ENCODE assay signal across 16 cellular contexts in genomic region chr7:156111-157007, GRCh38.
"Had no signal": no experiment of that assay in that cellular context is flagged by ENCODE, and none has a peak within 500 bp of the region (broad histone marks: within the 10 kb centered on the region; RNA-seq: fewer than 3 reads in every experiment).

No MANE protein-coding gene starts in this region.

- H3K27me3 ChIP-seq: brain microvascular endothelial cell, ovary, testis had no signal

- H3K27ac ChIP-seq: brain microvascular endothelial cell, coronary artery, ovary, testis had no signal

- H3K4me1 ChIP-seq: testis had no signal

- DNase-seq: activated CD4-positive, alpha-beta memory T cell treated with anti-CD3 and anti-CD28 coated beads for 36 hours; activated CD4-positive, alpha-beta T cell treated with anti-CD3 and anti-CD28 coated beads for 36 hours; activated naive CD4-positive, alpha-beta T cell; activated T-cell treated with anti-CD3 and anti-CD28 coated beads for 4 hours; brain microvascular endothelial cell; central memory CD4-positive, alpha-beta T cell; hippocampal formation; islet precursor cell; midbrain; stimulated activated CD4-positive, alpha-beta T cell treated with anti-CD3 and anti-CD28 coated beads, Interleukin-4, amount 100 ng/mL, for 4 hours; SW 1271; testis had no signal

- H3K36me3 ChIP-seq: brain microvascular endothelial cell, ovary had no signal

- H3K4me3 ChIP-seq: coronary artery, ovary, testis had no signal

- H3K9me3 ChIP-seq: ovary, testis had no signal

- ATAC-seq: activated CD4-positive, alpha-beta T cell treated with anti-CD3 and anti-CD28 coated beads for 36 hours; sciatic nerve; stimulated activated memory B cell treated with anti-CD40 and anti-IgM and Interleukin-4, amounts not matched to agents 10 μg/mL and 1 μg/mL and 100 μg/mL, for 72 hours had no signal
